Comparison of ENCODE assay signal across 15 cellular contexts in the genomic region with DNA sequence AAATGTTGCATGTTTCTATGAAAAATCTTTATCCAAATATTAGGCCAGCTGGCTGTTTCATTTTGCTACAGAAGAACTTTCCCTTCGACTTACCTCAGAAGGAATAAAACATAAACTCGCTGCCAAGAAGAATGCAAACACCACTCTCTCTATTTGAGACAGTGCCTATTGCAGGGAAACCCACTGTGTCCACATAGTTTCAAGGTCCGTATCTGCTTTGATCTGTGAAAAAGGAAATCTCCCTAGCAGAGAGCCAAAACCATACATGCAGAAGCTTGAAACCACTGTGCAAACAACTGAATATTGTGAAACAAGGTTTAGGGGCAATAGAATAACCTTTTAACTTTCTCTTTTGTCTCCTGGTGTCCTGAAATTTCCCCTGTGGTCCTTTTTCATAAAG. TPM values are rescaled to one million over a fixed set of nuclear protein-coding genes. Genes with fewer than 3 reads are reported as not detected.
A peak's percentile ranks its signal among the peaks of the same experiment; 100 is the strongest.
DNase-seq lines count a peak whose midpoint lies in the region; ATAC-seq and TF ChIP-seq lines count a peak whose summit lies in the region.
"Had no signal": no experiment of that assay in that cellular context is flagged by ENCODE, and none has a peak within 500 bp of the region (broad histone marks: within the 10 kb centered on the region; RNA-seq: fewer than 3 reads in every experiment).

No MANE protein-coding gene starts in this region.

- H4K20me1 ChIP-seq in PC-9 (ENCODE audit: insufficient read depth) = no peaks in the 10 kb centered on the region

- H3F3A ChIP-seq in PC-9 (ENCODE audit: insufficient read depth, low read depth) = no peaks in the 10 kb centered on the region

- H3K4me3 ChIP-seq in PC-9 = no peak overlapping the region
- no peak overlapping the region for H3K4me3 ChIP-seq in mucosa of descending colon
- no peak overlapping the region for H3K4me3 ChIP-seq in naive thymus-derived CD4-positive, alpha-beta T cell (ENCODE audit: low read length)

- H3K36me3 Mint-ChIP-seq in naive thymus-derived CD4-positive, alpha-beta T cell = no peaks in the 10 kb centered on the region
- H3K36me3 Mint-ChIP-seq: activated naive CD8-positive, alpha-beta T cell treated with anti-CD3 and anti-CD28 coated beads for 36 hours had no signal

- H3K9me3 ChIP-seq in PC-9 (ENCODE audit: insufficient read depth, low read depth) (no peaks in the 10 kb centered on the region), mucosa of descending colon (no peaks in the 10 kb centered on the region)
- no peaks in the 10 kb centered on the region for H3K9me3 ChIP-seq in naive thymus-derived CD4-positive, alpha-beta T cell (ENCODE audit: control insufficient read depth in 2 of 3, low read length in 3 of 3)

- 0 out of 2 replicates have a peak overlapping the region, but pooled peaks have one; percentile 26 for H3K4me2 ChIP-seq in PC-9

- no TSS peak for BruUV-seq in PC-9 (replicated peaks; lab: Mats Ljungman, UMichigan)

- no peak overlapping the region for H3K4me3 Mint-ChIP-seq in naive thymus-derived CD4-positive, alpha-beta T cell
- H3K4me3 Mint-ChIP-seq: activated naive CD8-positive, alpha-beta T cell treated with anti-CD3 and anti-CD28 coated beads for 36 hours; endodermal cell; naive B cell had no signal

- TF ChIP-seq CTCF in PC-9 (conservative IDR thresholded peaks at IDR 0.05) (no peak), mucosa of descending colon (IDR thresholded peaks at IDR 0.05) (no peak)

- peaks cover 13 to 46% (median 20%) of the 10 kb centered on the region in 5 donors for H3K27me3 Mint-ChIP-seq in naive thymus-derived CD4-positive, alpha-beta T cell

- H3K27ac ChIP-seq in PC-9 = no peak overlapping the region
- no peak overlapping the region for H3K27ac ChIP-seq in naive thymus-derived CD4-positive, alpha-beta T cell (ENCODE audit: low read depth, low read length)

- peaks cover 39% of the 10 kb centered on the region for H3K27me3 ChIP-seq in PC-9 (ENCODE audit: insufficient read depth, low read depth)
- no peaks in the 10 kb centered on the region for H3K27me3 ChIP-seq in naive thymus-derived CD4-positive, alpha-beta T cell (ENCODE audit: control insufficient read depth in 2 of 2, insufficient read depth in 2 of 2, low read length in 2 of 2)

- POLR2A ChIA-PET in PC-9 (lab: Charles Lee; ENCODE audit: unreplicated experiment) = no interaction called here
- POLR2A ChIA-PET in naive thymus-derived CD4-positive, alpha-beta T cell (lab: Charles Lee) = interaction anchor here (0.6 kb wide), 1 partner anchor 32 kb away, joined by 3 read pairs; no protein-coding TSS in a partner anchor

- peaks cover 0 to 1% (median 0%) of the 10 kb centered on the region in 11 donors for H3K9me3 Mint-ChIP-seq in naive thymus-derived CD4-positive, alpha-beta T cell
- H3K9me3 Mint-ChIP-seq: activated naive CD8-positive, alpha-beta T cell treated with anti-CD3 and anti-CD28 coated beads for 36 hours; endodermal cell had no signal

- intact Hi-C loops in PC-9 (cut with micrococcal nuclease; ENCODE audit: unreplicated experiment) = no loop called here
- intact Hi-C loops in mucosa of descending colon (cut with DNase I, micrococcal nuclease) = no loop called here
- intact Hi-C loops in naive thymus-derived CD4-positive, alpha-beta T cell (cut with micrococcal nuclease) = no loop called here

- no peaks in the 10 kb centered on the region for H3K4me1 ChIP-seq in PC-9 (replicated peaks; ENCODE audit: insufficient read depth)
- H3K4me1 ChIP-seq in mucosa of descending colon (ENCODE audit: low read depth) = no peaks in the 10 kb centered on the region
- H3K4me1 ChIP-seq in naive thymus-derived CD4-positive, alpha-beta T cell (ENCODE audit: control insufficient read depth in 2 of 2, insufficient read depth in 2 of 2, low read length in 2 of 2) = no peaks in the 10 kb centered on the region

- no peak overlapping the region for H3K27ac Mint-ChIP-seq in naive thymus-derived CD4-positive, alpha-beta T cell
- H3K27ac Mint-ChIP-seq: activated naive CD8-positive, alpha-beta T cell treated with anti-CD3 and anti-CD28 coated beads for 36 hours; endodermal cell; naive B cell had no signal

- H3K4me1 Mint-ChIP-seq in naive thymus-derived CD4-positive, alpha-beta T cell = peaks cover 0 to 4% (median 0%) of the 10 kb centered on the region in 7 donors
- H3K4me1 Mint-ChIP-seq: endodermal cell had no signal

- ATAC-seq in GM19351 (IDR thresholded peaks at IDR 0.05; ENCODE audit: unreplicated experiment) (peak; percentile 77), HG02884 (IDR thresholded peaks at IDR 0.05; ENCODE audit: unreplicated experiment) (peak; percentile 65), mucosa of descending colon (peak; percentile 59)
- no peak for ATAC-seq in naive thymus-derived CD4-positive, alpha-beta T cell

- H3K36me3 ChIP-seq in PC-9 (ENCODE audit: low read depth) (no peaks in the 10 kb centered on the region), mucosa of descending colon (ENCODE audit: low read depth) (no peaks in the 10 kb centered on the region)
- no peaks in the 10 kb centered on the region for H3K36me3 ChIP-seq in naive thymus-derived CD4-positive, alpha-beta T cell (ENCODE audit: control insufficient read depth in 2 of 3, insufficient read depth in 3 of 3, low read length in 3 of 3)

- DNase-seq in PC-9 = no peak
- DNase-seq in mucosa of descending colon = no peak
- no peak for DNase-seq in hypothalamus (lab: John Stamatoyannopoulos, UW)
- DNase-seq in epidermal melanocyte (ENCODE audit: insufficient read length, low spot score) = no peak
- no peak for DNase-seq in naive thymus-derived CD4-positive, alpha-beta T cell
- DNase-seq: activated CD4-positive, alpha-beta T cell treated with anti-CD3 and anti-CD28 coated beads, Interleukin-2, amount 50 U/mL, for 1 hour; activated naive CD8-positive, alpha-beta T cell treated with anti-CD3 and anti-CD28 coated beads for 36 hours; endodermal cell; Karpas-422; naive B cell; NCI-H2227 treated with DMSO at 0.1 percent for 48 hours; stimulated activated CD4-positive, alpha-beta T cell treated with anti-CD3 and anti-CD28 coated beads, Interleukin-15, amount 100 ng/mL, for 24 hours; stimulated activated naive CD4-positive, alpha-beta T cell treated with Interleukin-2 at 50 U/mL for 16 hours had no signal

- CTCF ChIA-PET in PC-9 (lab: Charles Lee) = no interaction called here
- CTCF ChIA-PET in naive thymus-derived CD4-positive, alpha-beta T cell (lab: Charles Lee) = interaction anchor here (0.7 kb wide), 1 partner anchor 216 kb away, joined by 3 read pairs; no protein-coding TSS in a partner anchor

- no peak overlapping the region for H2AFZ ChIP-seq in PC-9

- no peaks in the 10 kb centered on the region for H3K79me2 ChIP-seq in PC-9 (ENCODE audit: low read depth)

- H3K9me2 ChIP-seq in PC-9 (ENCODE audit: insufficient read depth) = no peaks in the 10 kb centered on the region

RNA-seq across cellular contexts. Expression of gene CAPN7, which starts 35.0 kb away (rescaled TPM):
- total RNA-seq in PC-9 (2021) (28.5 and 29.5 TPM in 2 replicates), mucosa of descending colon (10 to 100 TPM; 26.8 to 56.5 (median 44.9) TPM)
- 100 to 1,000 TPM in 2 of 5 experiments, 10 to 100 TPM in 3; 34.4 to 104 (median 70.4) TPM for total RNA-seq in naive thymus-derived CD4-positive, alpha-beta T cell
- 10 to 100 TPM; 23.4 to 33.9 TPM for polyA plus RNA-seq in naive thymus-derived CD4-positive, alpha-beta T cell
